19 cellular contexts compared by ENCODE assay signal in the genomic region with DNA sequence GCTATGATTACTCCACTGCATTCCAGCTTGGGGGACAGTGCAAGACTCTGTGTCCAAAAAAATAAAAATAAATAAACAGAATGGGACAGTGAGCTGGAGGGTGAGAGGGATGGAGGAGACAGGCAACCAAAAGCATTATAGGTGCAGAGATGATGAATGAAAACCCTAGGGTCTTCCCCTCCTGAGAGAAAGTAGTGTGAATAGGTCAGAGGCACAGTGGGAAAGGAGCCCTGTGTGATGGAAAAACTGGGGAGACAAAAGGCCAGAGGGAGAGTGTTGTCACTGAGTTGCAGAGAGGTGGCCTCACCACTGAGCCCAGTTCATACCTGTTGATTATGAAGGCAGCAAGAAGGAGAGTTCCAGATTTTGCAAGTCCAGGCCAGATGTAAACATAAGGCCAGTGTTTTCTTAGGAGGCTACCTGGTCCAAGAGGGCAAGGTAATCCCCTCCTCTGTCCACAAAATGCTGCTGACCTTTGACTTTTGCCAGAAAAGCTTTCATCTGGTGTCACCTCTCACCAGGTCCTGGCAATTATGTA. TPM values are rescaled to one million over a fixed set of nuclear protein-coding genes. Genes with fewer than 3 reads are reported as not detected.
DNase-seq lines count a peak whose midpoint lies in the region; ATAC-seq and TF ChIP-seq lines count a peak whose summit lies in the region.
"Had no signal": no experiment of that assay in that cellular context is flagged by ENCODE, and none has a peak within 500 bp of the region (broad histone marks: within the 10 kb centered on the region; RNA-seq: fewer than 3 reads in every experiment).

No MANE protein-coding gene starts in this region.

- TF ChIP-seq POLR2A in esophagus muscularis mucosa (IDR thresholded peaks at IDR 0.05; ENCODE audit: low read depth) (no peak), stomach (IDR thresholded peaks at IDR 0.05) (no peak)

- intact Hi-C loops in activated naive CD4-positive, alpha-beta T cell treated with anti-CD3 and anti-CD28 coated beads for 36 hours (cut with micrococcal nuclease), result no loop called here
- intact Hi-C loops in esophagus muscularis mucosa (cut with DNase I) (no loop called here), stomach (cut with DNase I; ENCODE audit: low total_unique reads) (no loop called here)

- POLR2A ChIA-PET in WTC11 (lab: Charles Lee), result no interaction called here

- H3K27ac Mint-ChIP-seq in activated naive CD4-positive, alpha-beta T cell treated with anti-CD3 and anti-CD28 coated beads for 36 hours, result no peak overlapping the region
- H3K27ac Mint-ChIP-seq in WTC11 (no peak overlapping the region), neural progenitor cell (no peak overlapping the region)
- peak overlapping the region; percentile 71 to 85 for H3K27ac Mint-ChIP-seq in stimulated activated naive CD8-positive, alpha-beta T cell treated with anti-CD3 and anti-CD28 coated beads, Interleukin-15, amount 100 ng/mL, for 72 hours

- DNase-seq in activated naive CD4-positive, alpha-beta T cell treated with anti-CD3 and anti-CD28 coated beads for 36 hours, result peak; percentile 37
- no peak for DNase-seq in activated naive CD4-positive, alpha-beta T cell (lab: John Stamatoyannopoulos, UW)
- DNase-seq in WTC11 (ENCODE audit: low spot score) (no peak), esophagus muscularis mucosa (ENCODE audit: extremely low spot score) (peak; percentile 42), stomach (no peak), neural progenitor cell (ENCODE audit: low spot score) (no peak), hepatic stellate cell (ENCODE audit: low spot score) (no peak)
- no peak for DNase-seq in stimulated activated naive CD8-positive, alpha-beta T cell treated with anti-CD3 and anti-CD28 coated beads, Interleukin-15, amount 100 ng/mL, for 72 hours
- DNase-seq: COR-L47, DMS153, HCEC 1CT, KG1, NCI-H1417 treated with DMSO at 0.1 percent for 48 hours, NCI-H2029 treated with DMSO at 0.1 percent for 48 hours, NCI-H2171 treated with DMSO at 0.1 percent for 48 hours, NCI-H748 treated with DMSO at 0.1 percent for 48 hours, RPMI8226, SIG-M5 had no signal

- H3K4me2 ChIP-seq in neural progenitor cell, result no peak overlapping the region

- H3K27me3 ChIP-seq in esophagus muscularis mucosa, result no peaks in the 10 kb centered on the region
- no peaks in the 10 kb centered on the region for H3K27me3 ChIP-seq in stomach
- H3K27me3 ChIP-seq in neural progenitor cell, result no peaks in the 10 kb centered on the region

- TF ChIP-seq EP300 in esophagus muscularis mucosa (IDR thresholded peaks at IDR 0.05) (no peak), stomach (IDR thresholded peaks at IDR 0.05) (no peak)

- H3K4me1 ChIP-seq in esophagus muscularis mucosa, result peaks cover 0 to 4% (median 1%) of the 10 kb centered on the region in 4 donors
- H3K4me1 ChIP-seq in stomach, result peaks cover 8 to 24% (median 8%) of the 10 kb centered on the region in 4 donors
- H3K4me1 ChIP-seq in neural progenitor cell, result peaks cover 11% of the 10 kb centered on the region

- H3K36me3 ChIP-seq in esophagus muscularis mucosa (no peaks in the 10 kb centered on the region), stomach (no peaks in the 10 kb centered on the region), neural progenitor cell (no peaks in the 10 kb centered on the region)

- H4K20me1 ChIP-seq in neural progenitor cell (ENCODE audit: low read depth), result no peaks in the 10 kb centered on the region

- H3K27me3 Mint-ChIP-seq in activated naive CD4-positive, alpha-beta T cell treated with anti-CD3 and anti-CD28 coated beads for 36 hours (ENCODE audit: low read depth), result peaks cover 3% of the 10 kb centered on the region
- H3K27me3 Mint-ChIP-seq in WTC11 (ENCODE audit: low read depth) (no peaks in the 10 kb centered on the region), neural progenitor cell (ENCODE audit: insufficient read depth, low read depth) (peaks cover 4% of the 10 kb centered on the region)
- H3K27me3 Mint-ChIP-seq in stimulated activated naive CD8-positive, alpha-beta T cell treated with anti-CD3 and anti-CD28 coated beads, Interleukin-15, amount 100 ng/mL, for 72 hours, result no peaks in the 10 kb centered on the region

- H3K4me3 ChIP-seq in esophagus muscularis mucosa (no peak overlapping the region), stomach (no peak overlapping the region), neural progenitor cell (no peak overlapping the region)

- H3K9ac ChIP-seq in neural progenitor cell, result no peak overlapping the region

- no peaks in the 10 kb centered on the region for H3F3A ChIP-seq in neural progenitor cell (ENCODE audit: low read depth)

- peak; percentile 71 for ATAC-seq in WTC11
- ATAC-seq in stimulated activated naive CD8-positive, alpha-beta T cell treated with anti-CD3 and anti-CD28 coated beads, Interleukin-15, amount 100 ng/mL, for 72 hours, result peak; percentile 52

- no peak overlapping the region for H3K4me3 Mint-ChIP-seq in activated naive CD4-positive, alpha-beta T cell treated with anti-CD3 and anti-CD28 coated beads for 36 hours
- H3K4me3 Mint-ChIP-seq in WTC11 (no peak overlapping the region), neural progenitor cell (no peak overlapping the region)
- H3K4me3 Mint-ChIP-seq in stimulated activated naive CD8-positive, alpha-beta T cell treated with anti-CD3 and anti-CD28 coated beads, Interleukin-15, amount 100 ng/mL, for 72 hours, result peak overlapping the region in 1 of 2 donors; percentile 51
- H3K4me3 Mint-ChIP-seq: CD14-positive monocyte had no signal

- H3K9me3 Mint-ChIP-seq in activated naive CD4-positive, alpha-beta T cell treated with anti-CD3 and anti-CD28 coated beads for 36 hours, result no peaks in the 10 kb centered on the region
- H3K9me3 Mint-ChIP-seq in WTC11, result no peaks in the 10 kb centered on the region
- H3K9me3 Mint-ChIP-seq in stimulated activated naive CD8-positive, alpha-beta T cell treated with anti-CD3 and anti-CD28 coated beads, Interleukin-15, amount 100 ng/mL, for 72 hours, result no peaks in the 10 kb centered on the region
- no peaks in the 10 kb centered on the region for H3K9me3 Mint-ChIP-seq in neural progenitor cell

- H3K36me3 Mint-ChIP-seq in activated naive CD4-positive, alpha-beta T cell treated with anti-CD3 and anti-CD28 coated beads for 36 hours (ENCODE audit: low read depth), result no peaks in the 10 kb centered on the region
- no peaks in the 10 kb centered on the region for H3K36me3 Mint-ChIP-seq in WTC11
- H3K36me3 Mint-ChIP-seq in neural progenitor cell, result no peaks in the 10 kb centered on the region
- H3K36me3 Mint-ChIP-seq: CD14-positive monocyte had no signal

- H2AFZ ChIP-seq in neural progenitor cell (replicated peaks), result no peak overlapping the region

- CTCF ChIA-PET in activated naive CD4-positive, alpha-beta T cell treated with anti-CD3 and anti-CD28 coated beads for 36 hours (lab: Charles Lee), result interaction anchor here (0.7 to 1.3 kb wide), 2 partner anchors 9 to 113 kb away, joined by 3 read pairs; no protein-coding TSS in a partner anchor
- CTCF ChIA-PET in WTC11 (lab: Charles Lee), result no interaction called here

- H3K9me3 ChIP-seq in esophagus muscularis mucosa (no peaks in the 10 kb centered on the region), stomach (no peaks in the 10 kb centered on the region), neural progenitor cell (ENCODE audit: low read depth) (no peaks in the 10 kb centered on the region)

- no peaks in the 10 kb centered on the region for H3K79me2 ChIP-seq in neural progenitor cell (ENCODE audit: low read depth)

- no peak for TF ChIP-seq CTCF in WTC11 (IDR thresholded peaks at IDR 0.05)
- no peak for TF ChIP-seq CTCF in esophagus muscularis mucosa (IDR thresholded peaks at IDR 0.05)
- TF ChIP-seq CTCF in stomach (IDR thresholded peaks at IDR 0.05), result no peak
- TF ChIP-seq CTCF in neural progenitor cell (IDR thresholded peaks at IDR 0.05), result no peak

- H3K27ac ChIP-seq in esophagus muscularis mucosa (replicated peaks in 1 of 4) (no peak overlapping the region), stomach (no peak overlapping the region), neural progenitor cell (no peak overlapping the region)

- peaks cover 54% of the 10 kb centered on the region for H3K4me1 Mint-ChIP-seq in activated naive CD4-positive, alpha-beta T cell treated with anti-CD3 and anti-CD28 coated beads for 36 hours (ENCODE audit: low read depth)
- peaks cover 2% of the 10 kb centered on the region; the same call in 1 of the 2 replicates for H3K4me1 Mint-ChIP-seq in WTC11
- peaks cover 68% of the 10 kb centered on the region for H3K4me1 Mint-ChIP-seq in stimulated activated naive CD8-positive, alpha-beta T cell treated with anti-CD3 and anti-CD28 coated beads, Interleukin-15, amount 100 ng/mL, for 72 hours
- peaks cover 3% of the 10 kb centered on the region for H3K4me1 Mint-ChIP-seq in neural progenitor cell

TF ChIP-seq in WTC11, 78 proteins besides CTCF, POLR2A, EP300 and RAD21:
- TF ChIP-seq GABPB1 (CRISPR knock-in tag; IDR thresholded peaks at IDR 0.05) (peak; percentile 37; the same call in 1 of the 2 replicates), NFE2L1 (CRISPR knock-in tag; IDR thresholded peaks at IDR 0.05) (no peak)

RNA-seq across cellular contexts. Expression of gene AGFG1, which starts 17.6 kb away (rescaled TPM):
- total RNA-seq in activated naive CD4-positive, alpha-beta T cell treated with anti-CD3 and anti-CD28 coated beads for 36 hours, result 100 to 1,000 TPM; 153 to 157 TPM
- total RNA-seq in WTC11 (2021) (77.5 to 82.1 TPM (median 81.3 TPM) in 3 replicates), esophagus muscularis mucosa (10 to 100 TPM; 27.4 to 73.4 (median 52.7) TPM), stomach (100 to 1,000 TPM in 1 of 5 donors, 10 to 100 TPM in 4; 16.1 to 119 (median 38.1) TPM), neural progenitor cell (ENCODE audit: low replicate concordance) (84.8 and 96.4 TPM in 2 replicates)
- polyA plus RNA-seq in stomach, result 10 to 100 TPM; 17.8 to 37.0 (median 34.5) TPM

Comparison
In these comparisons a context has a peak if more than half of its experiments do, and no peak if none do; other contexts are left out.
1. DNase-seq: peak in activated naive CD4-positive, alpha-beta T cell treated with anti-CD3 and anti-CD28 coated beads for 36 hours (single experiment) and esophagus muscularis mucosa (single experiment); none in activated naive CD4-positive, alpha-beta T cell (0 of 4), WTC11 (single experiment), stimulated activated naive CD8-positive, alpha-beta T cell treated with anti-CD3 and anti-CD28 coated beads, Interleukin-15, amount 100 ng/mL, for 72 hours (0 of 2), stomach (single experiment), neural progenitor cell (single experiment) and hepatic stellate cell (single experiment).
2. H3K27ac Mint-ChIP-seq: peak in stimulated activated naive CD8-positive, alpha-beta T cell treated with anti-CD3 and anti-CD28 coated beads, Interleukin-15, amount 100 ng/mL, for 72 hours (2 of 2); none in activated naive CD4-positive, alpha-beta T cell treated with anti-CD3 and anti-CD28 coated beads for 36 hours (single experiment), WTC11 (single experiment) and neural progenitor cell (single experiment).